8 cellular contexts compared by ENCODE assay signal in genomic region chr1:174160109-174160473, GRCh38. TPM values are rescaled to one million over a fixed set of nuclear protein-coding genes. Genes with fewer than 3 reads are reported as not detected.
A peak's percentile ranks its signal among the peaks of the same experiment; 100 is the strongest.
DNase-seq lines count a peak whose midpoint lies in the region; ATAC-seq and TF ChIP-seq lines count a peak whose summit lies in the region.

No MANE protein-coding gene starts in this region.

- no peaks in the 10 kb centered on the region for H3K27me3 ChIP-seq in thoracic aorta (replicated peaks; ENCODE audit: insufficient read depth)

- H3K36me3 Mint-ChIP-seq in WTC11 (no peaks in the 10 kb centered on the region), endothelial cell (ENCODE audit: low read depth, unreplicated experiment) (peaks cover 4% of the 10 kb centered on the region)

- H3K4me1 Mint-ChIP-seq in WTC11 (peaks cover 35% of the 10 kb centered on the region), endothelial cell (ENCODE audit: unreplicated experiment) (peaks cover 13% of the 10 kb centered on the region)

- H3K27ac ChIP-seq in thoracic aorta, result peak overlapping the region; percentile 82 to 89

- TF ChIP-seq CTCF in AG09309 (IDR thresholded peaks at IDR 0.05; ENCODE audit: control insufficient read depth, insufficient read depth, low read depth, low read length, missing control alignments) (no peak), WTC11 (IDR thresholded peaks at IDR 0.05) (no peak), endothelial cell (IDR thresholded peaks at IDR 0.05; ENCODE audit: unreplicated experiment) (no peak), mucosa of descending colon (IDR thresholded peaks at IDR 0.05) (no peak), thoracic aorta (IDR thresholded peaks at IDR 0.05) (no peak)

- peaks cover 3% of the 10 kb centered on the region; the same call in 1 of the 2 replicates for H3K27me3 Mint-ChIP-seq in WTC11 (ENCODE audit: low read depth)
- H3K27me3 Mint-ChIP-seq in endothelial cell (ENCODE audit: unreplicated experiment), result peaks cover 10% of the 10 kb centered on the region

- H3K36me3 ChIP-seq in mucosa of descending colon (ENCODE audit: low read depth), result no peaks in the 10 kb centered on the region
- no peaks in the 10 kb centered on the region for H3K36me3 ChIP-seq in thoracic aorta

- no peaks in the 10 kb centered on the region for H3K9me3 Mint-ChIP-seq in WTC11
- H3K9me3 Mint-ChIP-seq in endothelial cell (ENCODE audit: unreplicated experiment), result no peaks in the 10 kb centered on the region

- POLR2A ChIA-PET in WTC11 (lab: Charles Lee), result no interaction called here

- CTCF ChIA-PET in WTC11 (lab: Charles Lee), result interaction anchor here (0.9 kb wide), 1 partner anchor 292 kb away, joined by 3 read pairs; the partner anchor contains the start of genes GAS5 and ZBTB37

- H3K9me3 ChIP-seq in mucosa of descending colon, result no peaks in the 10 kb centered on the region
- H3K9me3 ChIP-seq in thoracic aorta, result no peaks in the 10 kb centered on the region

- H3K27ac Mint-ChIP-seq in WTC11 (peak overlapping the region; percentile 95), endothelial cell (ENCODE audit: unreplicated experiment) (peak overlapping the region; percentile 68)

- intact Hi-C loops in mucosa of descending colon (cut with DNase I, micrococcal nuclease), result no loop called here

- ATAC-seq in GM18907 (IDR thresholded peaks at IDR 0.05; ENCODE audit: unreplicated experiment), result peak; percentile 10
- ATAC-seq in HG03469 (IDR thresholded peaks at IDR 0.05; ENCODE audit: unreplicated experiment), result peak; percentile 3
- peak; percentile 3 for ATAC-seq in WTC11
- peak; percentile 44 for ATAC-seq in mucosa of descending colon
- peak; percentile 33 for ATAC-seq in thoracic aorta (ENCODE audit: insufficient number of reproducible peaks, low FRiP score, low read depth)

- H3K4me3 Mint-ChIP-seq in WTC11 (peak overlapping the region; percentile 98), endothelial cell (ENCODE audit: unreplicated experiment) (peak overlapping the region; percentile 99)

- peaks cover 12% of the 10 kb centered on the region for H3K4me1 ChIP-seq in mucosa of descending colon (ENCODE audit: low read depth)
- H3K4me1 ChIP-seq in thoracic aorta (ENCODE audit: control insufficient read depth in 1 of 2, low read depth in 2 of 2), result peaks cover 0 to 16% of the 10 kb centered on the region in 2 donors

- peak overlapping the region; percentile 94 for H3K4me3 ChIP-seq in AG09309 (ENCODE audit: control insufficient read depth, low read depth, low read length)
- peak overlapping the region; percentile 77 for H3K4me3 ChIP-seq in mucosa of descending colon
- peak overlapping the region; percentile 98 for H3K4me3 ChIP-seq in thoracic aorta

- DNase-seq in AG09309 (ENCODE audit: low read depth), result no peak
- DNase-seq in WTC11 (ENCODE audit: low spot score), result peak; percentile 20
- peak; percentile 28 for DNase-seq in endothelial cell (ENCODE audit: low spot score)
- peak; percentile 68 to 81 (median 78) for DNase-seq in mucosa of descending colon
- DNase-seq in thoracic aorta (ENCODE audit: low spot score), result peak; percentile 28
- DNase-seq in kidney glomerular epithelial cell (lab: John Stamatoyannopoulos, UW), result no peak

TF ChIP-seq in WTC11, 78 proteins besides CTCF, POLR2A, EP300 and RAD21:
- TF ChIP-seq TCF7 (CRISPR knock-in tag; IDR thresholded peaks at IDR 0.05; ENCODE audit: low read depth) (no peak), E2F5 (CRISPR knock-in tag; IDR thresholded peaks at IDR 0.05) (0 out of 2 replicates have a peak, but pooled peaks have one; percentile 32)

RNA-seq across cellular contexts. Expression of gene RABGAP1L, which starts 0.8 kb away (rescaled TPM):
- total RNA-seq in WTC11 (2021), result 76.9 to 126 TPM (median 116 TPM) in 3 replicates
- 30.2 TPM for total RNA-seq in endothelial cell (ENCODE audit: unreplicated experiment)
- 10 to 100 TPM; 46.1 to 74.7 (median 59.2) TPM for total RNA-seq in mucosa of descending colon
- total RNA-seq in thoracic aorta, result 10 to 100 TPM; 37.9 to 59.8 TPM

Comparison
In these comparisons a context has a peak if more than half of its experiments do, and no peak if none do; other contexts are left out.
1. DNase-seq: peak in WTC11 (single experiment), endothelial cell (single experiment), mucosa of descending colon (3 of 3) and thoracic aorta (single experiment); none in AG09309 (single experiment) and kidney glomerular epithelial cell (single experiment).
2. Peak in every context shown above with its lines, with median percentiles within 50 percentile points of each other: H3K4me3 ChIP-seq and ATAC-seq.